7 cellular contexts compared by ENCODE assay signal in genomic region chr19:48964205-48965032, GRCh38. TPM values are rescaled to one million over a fixed set of nuclear protein-coding genes. Genes with fewer than 3 reads are reported as not detected.
DNase-seq lines count a peak whose midpoint lies in the region; ATAC-seq, FAIRE-seq and TF ChIP-seq lines count a peak whose summit lies in the region.
"Had no signal": no experiment of that assay in that cellular context is flagged by ENCODE, and none has a peak within 500 bp of the region (broad histone marks: within the 10 kb centered on the region; RNA-seq: fewer than 3 reads in every experiment).

No MANE protein-coding gene starts in this region.

- DNase-seq in DMS 273 (lab: John Stamatoyannopoulos, UW; ENCODE audit: unreplicated experiment) (peak; percentile 61), DMS 273 treated with DMSO at 0.1 percent for 48 hours (lab: John Stamatoyannopoulos, UW) (no peak), K562 (ENCODE audit: extremely low read depth in 1 of 4, low spot score in 3 of 4) (peak in 1 of 4 experiments; percentile 83), kidney glomerular epithelial cell (lab: John Stamatoyannopoulos, UW) (no peak), hepatic stellate cell (ENCODE audit: low spot score) (no peak)
- DNase-seq in natural killer cell treated with Interleukin-12 subunit alpha and Interleukin-12 subunit beta and Interleukin-15 and Interleukin-18, amount 100 ng/mL, for 72 hours (ENCODE audit: low spot score) = no peak

- no peaks in the 10 kb centered on the region for H3K9me3 ChIP-seq in K562 (replicated peaks; ENCODE audit: control insufficient read depth, insufficient read depth, low read depth, low read length)

- no peaks in the 10 kb centered on the region for H3K9me3 Mint-ChIP-seq in natural killer cell treated with Interleukin-12 subunit alpha and Interleukin-12 subunit beta and Interleukin-15 and Interleukin-18, amount 100 ng/mL, for 72 hours

- no peak for ATAC-seq in K562
- ATAC-seq in natural killer cell treated with Interleukin-12 subunit alpha and Interleukin-12 subunit beta and Interleukin-15 and Interleukin-18, amount 100 ng/mL, for 72 hours = no peak

- H3K9me1 ChIP-seq in K562 (ENCODE audit: control insufficient read depth, insufficient read depth, low read length) = no peaks in the 10 kb centered on the region

- H3K4me1 ChIP-seq in K562 (replicated peaks in 1 of 2; ENCODE audit: control insufficient read depth in 2 of 2, insufficient read depth in 2 of 2, low read length in 2 of 2) = peaks cover 31 to 59% of the 10 kb centered on the region in 2 experiments

- BruUV-seq in K562 (replicated peaks; lab: Mats Ljungman, UMichigan) = TSS peak; percentile 79

- H2AFZ ChIP-seq in K562 (ENCODE audit: low read depth, low read length) = 0 out of 2 replicates have a peak overlapping the region, but pooled peaks have one; percentile 4

- H3K36me3 ChIP-seq in K562 (ENCODE audit: control insufficient read depth, insufficient read depth, low read length) = peaks cover 44% of the 10 kb centered on the region

- peak; percentile 57 for FAIRE-seq in K562 (lab: Jason Lieb, UNC)
- FAIRE-seq: A204.1 had no signal

- peak overlapping the region; percentile 93 to 95 for H3K9ac ChIP-seq in K562 (ENCODE audit: insufficient read depth in 1 of 2, low read depth in 2 of 2, low read length in 2 of 2)

- in situ Hi-C loops in K562 (cut with MboI) = loop anchor here (10.0 kb wide), 1 partner anchor 90 kb away; the partner anchor contains the start of gene PPP1R15A

- H3K4me1 Mint-ChIP-seq in natural killer cell treated with Interleukin-12 subunit alpha and Interleukin-12 subunit beta and Interleukin-15 and Interleukin-18, amount 100 ng/mL, for 72 hours (ENCODE audit: low read depth in 2 of 2) = peaks cover 52 to 60% of the 10 kb centered on the region in 2 donors

- 2% methylated on average over 19 of the region's 19 CpGs for WGBS in K562 (ENCODE audit: insufficient coverage, low coverage, missing lambda C conversion rate)

- H4K20me1 ChIP-seq in K562 (replicated peaks; ENCODE audit: control insufficient read depth, insufficient read depth, low read length) = peaks cover 17% of the 10 kb centered on the region

- H3K36me3 Mint-ChIP-seq in natural killer cell treated with Interleukin-12 subunit alpha and Interleukin-12 subunit beta and Interleukin-15 and Interleukin-18, amount 100 ng/mL, for 72 hours = peaks cover 7% of the 10 kb centered on the region

- TF ChIP-seq CTCF in K562 (IDR thresholded peaks at IDR 0.05 in 2 of 3, conservative IDR thresholded peaks at IDR 0.05 in 1 of 3; ENCODE audit: insufficient read depth in 2 of 3, low read depth in 1 of 3, low read length in 3 of 3) = no peak

- H3K79me2 ChIP-seq in K562 (ENCODE audit: control insufficient read depth, insufficient read depth, low read length) = peaks cover 56% of the 10 kb centered on the region

- intact Hi-C loops in K562 (cut with micrococcal nuclease) = loop anchor here (5.0 kb wide), 1 partner anchor 32 kb away; the partner anchor contains the start of gene DHDH

- CTCF ChIA-PET in K562 (lab: Yijun Ruan, JAX; ENCODE audit: low intra/inter-chr PET ratio) = no interaction called here

- H3K4me3 ChIP-seq in K562 = peak overlapping the region; percentile 45

- H3K27ac Mint-ChIP-seq in natural killer cell treated with Interleukin-12 subunit alpha and Interleukin-12 subunit beta and Interleukin-15 and Interleukin-18, amount 100 ng/mL, for 72 hours = peak overlapping the region; percentile 98 to 99

- POLR2A ChIA-PET in K562 (lab: Yijun Ruan, JAX) = interaction anchor here (0.7 to 14.5 kb wide), 24 partner anchors 9 to 601 kb away, joined by 3 to 439 read pairs (median 6); partner anchors contain the start of genes BAX, GYS1, NUCB1 and PPP1R15A

- no peaks in the 10 kb centered on the region for H3K27me3 ChIP-seq in K562 (ENCODE audit: control insufficient read depth in 2 of 2, insufficient read depth in 2 of 2, low read length in 2 of 2)

- H3K27me3 Mint-ChIP-seq in natural killer cell treated with Interleukin-12 subunit alpha and Interleukin-12 subunit beta and Interleukin-15 and Interleukin-18, amount 100 ng/mL, for 72 hours = no peaks in the 10 kb centered on the region

- peak; percentile 69 for TF ChIP-seq POLR2A in K562 (conservative IDR thresholded peaks at IDR 0.05)

- no peak for TF ChIP-seq RAD21 in K562 (CRISPR knock-in tag; conservative IDR thresholded peaks at IDR 0.05 in 1 of 2, IDR thresholded peaks at IDR 0.05 in 1 of 2)

- no peak for TF ChIP-seq EP300 in K562 (IDR thresholded peaks at IDR 0.05; ENCODE audit: low read length)

- peak overlapping the region; percentile 89 for H3K4me2 ChIP-seq in K562 (ENCODE audit: insufficient read depth, low read length)

- H3K4me3 Mint-ChIP-seq in natural killer cell treated with Interleukin-12 subunit alpha and Interleukin-12 subunit beta and Interleukin-15 and Interleukin-18, amount 100 ng/mL, for 72 hours = peak overlapping the region; percentile 100

- H3K27ac ChIP-seq in K562 (ENCODE audit: extremely low read depth, low read depth, low read length) = peak overlapping the region; percentile 99

RNA-seq across cellular contexts. Expression of gene FTL, which starts 0.7 kb away (rescaled TPM):
- 116 and 227 TPM in 2 replicates for total RNA-seq in K562 (2011; cell fraction: chromatin; rRNA removed; ENCODE audit: low replicate concordance)
- 251 and 284 TPM in 2 replicates for total RNA-seq in K562 (2011; cell fraction: nucleolus; rRNA removed)
- total RNA-seq in K562 (2011; cell fraction: nucleoplasm; rRNA removed) = 546 and 1,281 TPM in 2 replicates
- total RNA-seq in K562 (2014; rRNA removed) (3,611 and 4,100 TPM in 2 replicates), K562 (2014; rRNA removed; fragmentation: Illumina TruSeq; extraction: Trizol) (2,821 and 3,420 TPM in 2 replicates), K562 (2015; rRNA removed; fragmentation: Illumina TruSeq; extraction: Trizol) (4,574 and 5,040 TPM in 2 replicates), K562 (2021) (3,376 and 3,459 TPM in 2 replicates)
- polyA plus RNA-seq in K562 (2011; rRNA removed) (1,231 and 2,161 TPM in 2 replicates), K562 (2014; fragmentation: Illumina TruSeq; extraction: Trizol) (6,461 and 6,790 TPM in 2 replicates), K562 (2014; fragmentation: Nextera tagmentation; extraction: Ambion mirVana) (over 10,000 TPM; 17,458 to 27,415 TPM), K562 (2014; rRNA removed) (3,965 and 4,994 TPM in 2 replicates)
- 5,138 and 6,086 TPM in 2 replicates for polyA plus RNA-seq in K562 (2011; cell fraction: cytosol; rRNA removed)
- polyA plus RNA-seq in K562 (2011; cell fraction: nucleus; rRNA removed) = 1,631 and 1,635 TPM in 2 replicates
- 3,654 and 5,025 TPM in 2 replicates for polyA plus RNA-seq in K562 (2012)
- 536 and 548 TPM in 2 replicates for polyA minus RNA-seq in K562 (2011; rRNA and poly(A)+ RNA removed)
- polyA minus RNA-seq in K562 (2011; cell fraction: cytosol; rRNA and poly(A)+ RNA removed) = 790 and 999 TPM in 2 replicates
- 171 and 269 TPM in 2 replicates for polyA minus RNA-seq in K562 (2011; cell fraction: nucleus; rRNA and poly(A)+ RNA removed)
- 1,000 to 10,000 TPM; 1,643 to 2,467 TPM for total RNA-seq in natural killer cell treated with Interleukin-12 subunit alpha and Interleukin-12 subunit beta and Interleukin-15 and Interleukin-18, amount 100 ng/mL, for 72 hours

RNA-seq across cellular contexts. Expression of gene BAX, which starts 9.7 kb away (rescaled TPM):
- 47.4 and 110 TPM in 2 replicates for total RNA-seq in K562 (2011; cell fraction: chromatin; rRNA removed; ENCODE audit: low replicate concordance)
- total RNA-seq in K562 (2011; cell fraction: nucleolus; rRNA removed) = 95.2 and 106 TPM in 2 replicates
- 67.2 and 75.0 TPM in 2 replicates for total RNA-seq in K562 (2011; cell fraction: nucleoplasm; rRNA removed)
- 44.5 and 62.0 TPM in 2 replicates for total RNA-seq in K562 (2014; rRNA removed)
- 22.1 and 23.0 TPM in 2 replicates for total RNA-seq in K562 (2014; rRNA removed; fragmentation: Illumina TruSeq; extraction: Trizol)
- 41.3 and 46.5 TPM in 2 replicates for total RNA-seq in K562 (2015; rRNA removed; fragmentation: Illumina TruSeq; extraction: Trizol)
- total RNA-seq in K562 (2021) = 95.4 and 98.5 TPM in 2 replicates
- polyA plus RNA-seq in K562 (2011; rRNA removed) = 51.2 and 56.6 TPM in 2 replicates
- polyA plus RNA-seq in K562 (2011; cell fraction: cytosol; rRNA removed) = 75.9 and 134 TPM in 2 replicates
- 94.1 and 129 TPM in 2 replicates for polyA plus RNA-seq in K562 (2011; cell fraction: nucleus; rRNA removed)
- 105 and 115 TPM in 2 replicates for polyA plus RNA-seq in K562 (2012)
- polyA plus RNA-seq in K562 (2014; fragmentation: Illumina TruSeq; extraction: Trizol) = 67.5 and 79.1 TPM in 2 replicates
- polyA plus RNA-seq in K562 (2014; fragmentation: Nextera tagmentation; extraction: Ambion mirVana) = 1 to 10 TPM; 3.2 to 5.5 TPM
- polyA plus RNA-seq in K562 (2014; rRNA removed) = 69.6 and 79.5 TPM in 2 replicates
- polyA minus RNA-seq in K562 (2011; rRNA and poly(A)+ RNA removed) = 13.0 and 20.5 TPM in 2 replicates
- 37.3 and 38.6 TPM in 2 replicates for polyA minus RNA-seq in K562 (2011; cell fraction: cytosol; rRNA and poly(A)+ RNA removed)
- polyA minus RNA-seq in K562 (2011; cell fraction: nucleus; rRNA and poly(A)+ RNA removed) = 30.5 and 33.0 TPM in 2 replicates
- total RNA-seq in natural killer cell treated with Interleukin-12 subunit alpha and Interleukin-12 subunit beta and Interleukin-15 and Interleukin-18, amount 100 ng/mL, for 72 hours = 100 to 1,000 TPM; 203 to 305 TPM

RNA-seq across cellular contexts. Expression of gene GYS1, which starts 28.7 kb away (rescaled TPM):
- 36.8 and 78.5 TPM in 2 replicates for total RNA-seq in K562 (2011; cell fraction: chromatin; rRNA removed; ENCODE audit: low replicate concordance)
- total RNA-seq in K562 (2011; cell fraction: nucleolus; rRNA removed) = 40.7 and 40.9 TPM in 2 replicates
- 28.8 and 32.4 TPM in 2 replicates for total RNA-seq in K562 (2011; cell fraction: nucleoplasm; rRNA removed)
- total RNA-seq in K562 (2014; rRNA removed) (12.9 and 20.5 TPM in 2 replicates), K562 (2014; rRNA removed; fragmentation: Illumina TruSeq; extraction: Trizol) (8.8 and 11.3 TPM in 2 replicates), K562 (2015; rRNA removed; fragmentation: Illumina TruSeq; extraction: Trizol) (15.2 and 18.4 TPM in 2 replicates), K562 (2021) (26.1 and 28.1 TPM in 2 replicates)
- polyA plus RNA-seq in K562 (2011; rRNA removed) (26.0 and 26.7 TPM in 2 replicates), K562 (2014; fragmentation: Illumina TruSeq; extraction: Trizol) (31.1 and 32.2 TPM in 2 replicates), K562 (2014; fragmentation: Nextera tagmentation; extraction: Ambion mirVana) (1 to 10 TPM; 1.9 to 2.2 TPM), K562 (2014; rRNA removed) (18.0 and 24.3 TPM in 2 replicates)
- 26.7 and 37.5 TPM in 2 replicates for polyA plus RNA-seq in K562 (2011; cell fraction: cytosol; rRNA removed)
- polyA plus RNA-seq in K562 (2011; cell fraction: nucleus; rRNA removed) = 26.4 and 41.7 TPM in 2 replicates
- polyA plus RNA-seq in K562 (2012) = 20.3 and 23.1 TPM in 2 replicates
- polyA minus RNA-seq in K562 (2011; rRNA and poly(A)+ RNA removed) = 15.7 and 26.2 TPM in 2 replicates
- 20.6 and 25.9 TPM in 2 replicates for polyA minus RNA-seq in K562 (2011; cell fraction: cytosol; rRNA and poly(A)+ RNA removed)
- 13.2 and 13.8 TPM in 2 replicates for polyA minus RNA-seq in K562 (2011; cell fraction: nucleus; rRNA and poly(A)+ RNA removed)
- total RNA-seq in natural killer cell treated with Interleukin-12 subunit alpha and Interleukin-12 subunit beta and Interleukin-15 and Interleukin-18, amount 100 ng/mL, for 72 hours = 100 to 1,000 TPM in 1 of 2 donors, 10 to 100 TPM in 1; 85.7 to 119 TPM

RNA-seq across cellular contexts. Expression of gene RUVBL2, which starts 29.3 kb away (rescaled TPM):
- total RNA-seq in K562 (2011; cell fraction: chromatin; rRNA removed; ENCODE audit: low replicate concordance) = 106 and 309 TPM in 2 replicates
- 270 and 321 TPM in 2 replicates for total RNA-seq in K562 (2011; cell fraction: nucleolus; rRNA removed)
- 174 and 179 TPM in 2 replicates for total RNA-seq in K562 (2011; cell fraction: nucleoplasm; rRNA removed)
- total RNA-seq in K562 (2014; rRNA removed) (453 and 558 TPM in 2 replicates), K562 (2014; rRNA removed; fragmentation: Illumina TruSeq; extraction: Trizol) (56.6 and 95.4 TPM in 2 replicates), K562 (2015; rRNA removed; fragmentation: Illumina TruSeq; extraction: Trizol) (282 and 294 TPM in 2 replicates), K562 (2021) (335 and 343 TPM in 2 replicates)
- polyA plus RNA-seq in K562 (2011; rRNA removed) (237 and 273 TPM in 2 replicates), K562 (2014; fragmentation: Illumina TruSeq; extraction: Trizol) (165 and 339 TPM in 2 replicates), K562 (2014; fragmentation: Nextera tagmentation; extraction: Ambion mirVana) (10 to 100 TPM; 71.4 to 95.3 TPM), K562 (2014; rRNA removed) (310 and 330 TPM in 2 replicates)
- polyA plus RNA-seq in K562 (2011; cell fraction: cytosol; rRNA removed) = 435 and 727 TPM in 2 replicates
- 267 and 312 TPM in 2 replicates for polyA plus RNA-seq in K562 (2011; cell fraction: nucleus; rRNA removed)
- 308 and 401 TPM in 2 replicates for polyA plus RNA-seq in K562 (2012)
- polyA minus RNA-seq in K562 (2011; rRNA and poly(A)+ RNA removed) = 168 and 344 TPM in 2 replicates
- 335 and 352 TPM in 2 replicates for polyA minus RNA-seq in K562 (2011; cell fraction: cytosol; rRNA and poly(A)+ RNA removed)
- polyA minus RNA-seq in K562 (2011; cell fraction: nucleus; rRNA and poly(A)+ RNA removed) = 89.8 and 126 TPM in 2 replicates
- 100 to 1,000 TPM; 101 to 173 TPM for total RNA-seq in natural killer cell treated with Interleukin-12 subunit alpha and Interleukin-12 subunit beta and Interleukin-15 and Interleukin-18, amount 100 ng/mL, for 72 hours

RNA-seq across cellular contexts. Expression of gene DHDH, which starts 30.9 kb away (rescaled TPM):
- total RNA-seq in K562 (2011; cell fraction: chromatin; rRNA removed; ENCODE audit: low replicate concordance) = 1.4 and 2.3 TPM in 2 replicates
- 1.7 and 2.7 TPM in 2 replicates for total RNA-seq in K562 (2011; cell fraction: nucleolus; rRNA removed)
- total RNA-seq in K562 (2011; cell fraction: nucleoplasm; rRNA removed) = 0.99 and 1.0 TPM in 2 replicates
- 1.1 and 1.5 TPM in 2 replicates for total RNA-seq in K562 (2014; rRNA removed)
- 0.44 and 0.51 TPM in 2 replicates for total RNA-seq in K562 (2014; rRNA removed; fragmentation: Illumina TruSeq; extraction: Trizol)
- 0.76 and 1.2 TPM in 2 replicates for total RNA-seq in K562 (2015; rRNA removed; fragmentation: Illumina TruSeq; extraction: Trizol)
- total RNA-seq in K562 (2021) = 1.6 and 2.1 TPM in 2 replicates
- 1.9 and 4.2 TPM in 2 replicates for polyA plus RNA-seq in K562 (2011; rRNA removed)
- polyA plus RNA-seq in K562 (2011; cell fraction: cytosol; rRNA removed) = 4.5 and 4.6 TPM in 2 replicates
- 3.6 and 5.2 TPM in 2 replicates for polyA plus RNA-seq in K562 (2011; cell fraction: nucleus; rRNA removed)
- 2.2 and 4.5 TPM in 2 replicates for polyA plus RNA-seq in K562 (2012)
- 0.37 and 1.2 TPM in 2 replicates for polyA plus RNA-seq in K562 (2014; fragmentation: Illumina TruSeq; extraction: Trizol)
- under 1 TPM; 0.41 to 0.87 TPM for polyA plus RNA-seq in K562 (2014; fragmentation: Nextera tagmentation; extraction: Ambion mirVana)
- 1.3 and 1.6 TPM in 2 replicates for polyA plus RNA-seq in K562 (2014; rRNA removed)
- 0.25 and 0.45 TPM in 2 replicates for polyA minus RNA-seq in K562 (2011; rRNA and poly(A)+ RNA removed)
- polyA minus RNA-seq in K562 (2011; cell fraction: cytosol; rRNA and poly(A)+ RNA removed) = 2.7 TPM in 1 of 2 replicates, not detected in the other
- polyA minus RNA-seq in K562 (2011; cell fraction: nucleus; rRNA and poly(A)+ RNA removed) = 0.81 and 1.6 TPM in 2 replicates
- total RNA-seq in natural killer cell treated with Interleukin-12 subunit alpha and Interleukin-12 subunit beta and Interleukin-15 and Interleukin-18, amount 100 ng/mL, for 72 hours = under 1 TPM in 1 of 2 donors, not detected in 1; 0.43 TPM
